ENCODE assay signal across 3 cellular contexts in the genomic region with DNA sequence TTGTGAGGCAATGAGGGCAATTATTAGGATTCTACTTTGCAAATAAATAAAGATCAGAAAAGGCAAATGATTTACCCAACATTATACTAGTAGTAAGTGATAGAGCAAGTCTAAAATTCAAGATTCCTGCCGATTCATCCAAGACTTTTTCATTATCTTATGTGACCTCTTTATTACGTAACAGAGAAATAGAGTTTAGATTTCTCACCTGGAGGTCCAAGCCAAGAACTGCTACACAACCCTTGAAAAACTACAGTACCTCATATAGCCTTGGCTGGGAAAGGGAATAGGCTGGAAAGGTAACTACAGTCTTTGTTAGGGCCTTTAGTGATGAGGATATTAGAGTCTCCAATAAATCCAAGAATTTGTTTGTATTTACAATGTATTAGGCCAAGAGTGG.
TF ChIP-seq lines count a peak whose summit lies in the region.

No MANE protein-coding gene starts in this region.

TF ChIP-seq in IMR-90, 13 proteins besides CTCF, POLR2A, EP300 and RAD21:
- TF ChIP-seq RFX5 (IDR thresholded peaks at IDR 0.05; ENCODE audit: low read depth, low read length) (no peak), CEBPB (IDR thresholded peaks at IDR 0.05; ENCODE audit: low read depth, low read length) (peak; percentile 53)
TF ChIP-seq in IMR-90: peak in this region for 1.

TF ChIP-seq in K562, 482 proteins besides CTCF, POLR2A, EP300 and RAD21:
- TF ChIP-seq CEBPG (CRISPR knock-in tag; IDR thresholded peaks at IDR 0.05) (no peak), CEBPG (tag; conservative IDR thresholded peaks at IDR 0.05 in 1 of 2, IDR thresholded peaks at IDR 0.05 in 1 of 2) (peak in 1 of 2 experiments; percentile 47; a peak in 2 of 4 replicates), KDM1A (IDR thresholded peaks at IDR 0.05) (no peak), ZNF696 (CRISPR knock-in tag; conservative IDR thresholded peaks at IDR 0.05) (no peak), CEBPB (tag; IDR thresholded peaks at IDR 0.05) (peak; percentile 62), SP2 (IDR thresholded peaks at IDR 0.05; ENCODE audit: extremely low read depth, low read depth, low read length, poor library complexity, severe bottlenecking) (no peak)

TF ChIP-seq in SK-N-SH treated with all-trans-retinoic acid at 6 μM for 48 hours, 23 proteins besides CTCF, POLR2A, EP300 and RAD21:
- TF ChIP-seq CSDC2 (CRISPR knock-in tag; IDR thresholded peaks at IDR 0.05) (no peak), ZNF8 (CRISPR knock-in tag; IDR thresholded peaks at IDR 0.05) (no peak), RARB (CRISPR knock-in tag; IDR thresholded peaks at IDR 0.05) (no peak), ESRRG (CRISPR knock-in tag; IDR thresholded peaks at IDR 0.05) (no peak)
